In genomic region chr1:71762514-71763255, GRCh38 we compare ENCODE assay signal across 20 cellular contexts.
"Had no signal": no experiment of that assay in that cellular context is flagged by ENCODE, and none has a peak within 500 bp of the region (broad histone marks: within the 10 kb centered on the region; RNA-seq: fewer than 3 reads in every experiment).

No MANE protein-coding gene starts in this region.

- FAIRE-seq: RCC 7860 had no signal

- H3K4me3 ChIP-seq: SJSA1, SK-N-MC had no signal

- H3K27me3 ChIP-seq: SJSA1 had no signal

- H3K27ac ChIP-seq: SJSA1, SK-N-MC had no signal

- H3K9me3 ChIP-seq: SJSA1 had no signal

- H3K36me3 ChIP-seq: SJSA1 had no signal

- H3K4me1 ChIP-seq: SJSA1 had no signal

- DNase-seq: KBM-7, NCI-H1092, NCI-H1105 treated with DMSO at 0.1 percent for 48 hours, NCI-H1417 treated with DMSO at 0.1 percent for 48 hours, NCI-H146, NCI-H1694 treated with DMSO at 0.1 percent for 48 hours, NCI-H1930, NCI-H2081, NCI-H2171, NCI-H226, NCI-H446, NCI-H510A, NCI-H524 treated with DMSO at 0.1 percent for 48 hours, NCI-H774, Right ventricle myocardium superior, RPMI8226, SIG-M5 had no signal
